In genomic region chr15:90187257-90187868, GRCh38 we compare ENCODE assay signal across 13 cellular contexts. TPM values are rescaled to one million over a fixed set of nuclear protein-coding genes. Genes with fewer than 3 reads are reported as not detected.
A peak's percentile ranks its signal among the peaks of the same experiment; 100 is the strongest.
DNase-seq lines count a peak whose midpoint lies in the region; ATAC-seq, FAIRE-seq and TF ChIP-seq lines count a peak whose summit lies in the region.
"Had no signal": no experiment of that assay in that cellular context is flagged by ENCODE, and none has a peak within 500 bp of the region (broad histone marks: within the 10 kb centered on the region; RNA-seq: fewer than 3 reads in every experiment).

No MANE protein-coding gene starts in this region.

- WGBS in prostate gland, result 49% methylated on average over 8 of the region's 8 CpGs

- TF ChIP-seq CTCF in RWPE2 (IDR thresholded peaks at IDR 0.05; ENCODE audit: poor library complexity, severe bottlenecking), result no peak
- no peak for TF ChIP-seq CTCF in epithelial cell of proximal tubule (conservative IDR thresholded peaks at IDR 0.05; ENCODE audit: low read depth, low read length)
- TF ChIP-seq CTCF in prostate gland (IDR thresholded peaks at IDR 0.05), result no peak
- no peak for TF ChIP-seq CTCF in kidney (IDR thresholded peaks at IDR 0.05; ENCODE audit: borderline replicate concordance, extremely low read depth, insufficient read depth)

- no peak for TF ChIP-seq POLR2A in prostate gland (IDR thresholded peaks at IDR 0.05)

- peaks cover 6% of the 10 kb centered on the region for H3K36me3 Mint-ChIP-seq in activated CD4-positive, alpha-beta memory T cell treated with anti-CD3 and anti-CD28 coated beads, Interleukin-2, amount 10 ng/mL, durations not matched to agents 7 days and 5 days (ENCODE audit: low read depth)
- H3K36me3 Mint-ChIP-seq in activated naive CD4-positive, alpha-beta T cell treated with anti-CD3 and anti-CD28 coated beads, Interleukin-2, amount 50 U/mL, for 72 hours, result no peaks in the 10 kb centered on the region

- intact Hi-C loops in prostate gland (cut with DNase I), result no loop called here
- intact Hi-C loops in kidney (cut with DNase I), result no loop called here

- no peak overlapping the region for H3K4me3 Mint-ChIP-seq in activated CD4-positive, alpha-beta memory T cell treated with anti-CD3 and anti-CD28 coated beads, Interleukin-2, amount 10 ng/mL, durations not matched to agents 7 days and 5 days

- H3K4me1 ChIP-seq in BLaER1 (peaks cover 90% of the 10 kb centered on the region), RWPE2 (ENCODE audit: insufficient read depth, poor library complexity, severe bottlenecking) (peaks cover 73% of the 10 kb centered on the region), prostate gland (replicated peaks) (peaks cover 21% of the 10 kb centered on the region), kidney (ENCODE audit: control insufficient read depth in 1 of 2, insufficient read depth in 1 of 2, low read depth in 1 of 2, low read length in 2 of 2) (peaks cover 20 to 38% of the 10 kb centered on the region in 2 donors)

- FAIRE-seq in kidney (lab: Jason Lieb, UNC), result no peak
- FAIRE-seq: small intestine had no signal

- no peaks in the 10 kb centered on the region for H4K20me1 ChIP-seq in BLaER1

- POLR2A ChIA-PET in activated CD4-positive, alpha-beta memory T cell treated with anti-CD3 and anti-CD28 coated beads, Interleukin-2, amount 10 ng/mL, durations not matched to agents 7 days and 5 days (lab: Charles Lee), result interaction anchor here (4.3 kb wide), 1 partner anchor 13 kb away, joined by 20 read pairs; the partner anchor contains the start of gene SEMA4B

- no peaks in the 10 kb centered on the region for H3K27me3 ChIP-seq in BLaER1
- no peaks in the 10 kb centered on the region for H3K27me3 ChIP-seq in RWPE2 (ENCODE audit: insufficient read depth, poor library complexity, severe bottlenecking)
- H3K27me3 ChIP-seq in prostate gland (replicated peaks; ENCODE audit: insufficient read depth), result no peaks in the 10 kb centered on the region

- H3K36me3 ChIP-seq in BLaER1, result no peaks in the 10 kb centered on the region
- H3K36me3 ChIP-seq in RWPE2 (ENCODE audit: low read depth), result peaks cover 23% of the 10 kb centered on the region
- H3K36me3 ChIP-seq in prostate gland, result no peaks in the 10 kb centered on the region
- H3K36me3 ChIP-seq in kidney (ENCODE audit: control insufficient read depth in 1 of 2, insufficient read depth in 2 of 2, low read length in 2 of 2), result no peaks in the 10 kb centered on the region

- peak overlapping the region; percentile 45; the same call in 1 of the 2 replicates for H3K4me2 ChIP-seq in BLaER1

- H3K9me3 ChIP-seq in BLaER1 (no peaks in the 10 kb centered on the region), RWPE2 (ENCODE audit: severe bottlenecking) (no peaks in the 10 kb centered on the region), prostate gland (no peaks in the 10 kb centered on the region), kidney (ENCODE audit: control insufficient read depth in 1 of 2, low read length in 2 of 2) (no peaks in the 10 kb centered on the region)

- no peak for ATAC-seq in RWPE2 (ENCODE audit: low read depth)
- ATAC-seq in activated naive CD4-positive, alpha-beta T cell treated with anti-CD3 and anti-CD28 coated beads, Interleukin-2, amount 50 U/mL, for 72 hours, result no peak

- peak overlapping the region; percentile 1; the same call in 1 of the 2 replicates for H3K9ac ChIP-seq in BLaER1
- H3K9ac ChIP-seq in kidney (ENCODE audit: low read length in 2 of 2), result no peak overlapping the region

- H3K4me1 Mint-ChIP-seq in activated CD4-positive, alpha-beta memory T cell treated with anti-CD3 and anti-CD28 coated beads, Interleukin-2, amount 10 ng/mL, durations not matched to agents 7 days and 5 days, result peaks cover 46% of the 10 kb centered on the region

- peak overlapping the region; percentile 33 for H3K27ac ChIP-seq in BLaER1
- H3K27ac ChIP-seq in RWPE2 (ENCODE audit: poor library complexity, severe bottlenecking), result peak overlapping the region; percentile 91
- peak overlapping the region; percentile 63 to 99 for H3K27ac ChIP-seq in prostate gland
- H3K27ac ChIP-seq in kidney (ENCODE audit: low read depth in 2 of 2, low read length in 2 of 2), result peak overlapping the region in 1 of 2 donors; percentile 60

- no peak overlapping the region for H3K4me3 ChIP-seq in BLaER1
- no peak overlapping the region for H3K4me3 ChIP-seq in RWPE2 (ENCODE audit: severe bottlenecking)
- H3K4me3 ChIP-seq in epithelial cell of proximal tubule (ENCODE audit: low read depth, low read length), result peak overlapping the region; percentile 34
- no peak overlapping the region for H3K4me3 ChIP-seq in prostate gland
- peak overlapping the region in 1 of 2 donors; percentile 21 for H3K4me3 ChIP-seq in kidney (ENCODE audit: low read length in 2 of 2)

- H3K27ac Mint-ChIP-seq in activated CD4-positive, alpha-beta memory T cell treated with anti-CD3 and anti-CD28 coated beads, Interleukin-2, amount 10 ng/mL, durations not matched to agents 7 days and 5 days, result no peak overlapping the region
- H3K27ac Mint-ChIP-seq in activated naive CD4-positive, alpha-beta T cell treated with anti-CD3 and anti-CD28 coated beads, Interleukin-2, amount 50 U/mL, for 72 hours, result no peak overlapping the region

- CTCF ChIA-PET in activated CD4-positive, alpha-beta memory T cell treated with anti-CD3 and anti-CD28 coated beads, Interleukin-2, amount 10 ng/mL, durations not matched to agents 7 days and 5 days (lab: Charles Lee), result interaction anchor here (0.7 to 1.1 kb wide), 2 partner anchors 45 to 236 kb away, joined by 3 to 4 read pairs; no protein-coding TSS in a partner anchor

- no peaks in the 10 kb centered on the region for H3K9me3 Mint-ChIP-seq in activated CD4-positive, alpha-beta memory T cell treated with anti-CD3 and anti-CD28 coated beads, Interleukin-2, amount 10 ng/mL, durations not matched to agents 7 days and 5 days
- H3K9me3 Mint-ChIP-seq in activated naive CD4-positive, alpha-beta T cell treated with anti-CD3 and anti-CD28 coated beads, Interleukin-2, amount 50 U/mL, for 72 hours, result no peaks in the 10 kb centered on the region

- H3K27me3 Mint-ChIP-seq in activated CD4-positive, alpha-beta memory T cell treated with anti-CD3 and anti-CD28 coated beads, Interleukin-2, amount 10 ng/mL, durations not matched to agents 7 days and 5 days, result no peaks in the 10 kb centered on the region

- DNase-seq in RWPE2 (ENCODE audit: low spot score) (no peak), epithelial cell of proximal tubule (ENCODE audit: low read depth) (no peak), prostate gland (ENCODE audit: low spot score) (no peak), SK-N-DZ (ENCODE audit: low spot score) (no peak), kidney (no peak)
- DNase-seq in activated CD4-positive, alpha-beta memory T cell treated with anti-CD3 and anti-CD28 coated beads, Interleukin-2, amount 10 ng/mL, durations not matched to agents 7 days and 5 days, result no peak
- no peak for DNase-seq in activated naive CD4-positive, alpha-beta T cell treated with anti-CD3 and anti-CD28 coated beads, Interleukin-2, amount 50 U/mL, for 72 hours (ENCODE audit: low spot score in 2 of 2)
- DNase-seq: aorta, HCEC 1CT, NCI-H526, SIG-M5, small intestine had no signal

RNA-seq across cellular contexts. Expression of gene SEMA4B, which starts 13.8 kb away (rescaled TPM):
- total RNA-seq in epithelial cell of proximal tubule (75.6 and 89.6 TPM in 2 replicates), prostate gland (10 to 100 TPM; 96.1 to 99.6 TPM), kidney (190 TPM)
- polyA plus RNA-seq in SK-N-DZ (2014; cell fraction: cytosol; rRNA removed), result 6.4 and 14.3 TPM in 2 replicates
- 4.4 and 11.4 TPM in 2 replicates for polyA plus RNA-seq in SK-N-DZ (2014; cell fraction: nucleus; rRNA removed)
- total RNA-seq in activated CD4-positive, alpha-beta memory T cell treated with anti-CD3 and anti-CD28 coated beads, Interleukin-2, amount 10 ng/mL, durations not matched to agents 7 days and 5 days, result 10 to 100 TPM; 29.7 to 29.9 TPM
- 10 to 100 TPM in 1 of 2 donors, 1 to 10 TPM in 1; 8.9 to 19.1 TPM for total RNA-seq in activated naive CD4-positive, alpha-beta T cell treated with anti-CD3 and anti-CD28 coated beads, Interleukin-2, amount 50 U/mL, for 72 hours
- polyA plus RNA-seq in kidney (ENCODE audit: insufficient read depth, low read depth, low replicate concordance), result 28.7 TPM

RNA-seq across cellular contexts. Expression of gene CIB1, which starts 46.4 kb away (rescaled TPM):
- total RNA-seq in epithelial cell of proximal tubule (76.0 and 90.9 TPM in 2 replicates), prostate gland (100 to 1,000 TPM in 1 of 2 donors, 10 to 100 TPM in 1; 48.3 to 104 TPM), kidney (158 TPM)
- 5.1 and 9.0 TPM in 2 replicates for polyA plus RNA-seq in SK-N-DZ (2014; cell fraction: cytosol; rRNA removed)
- 9.1 and 10.9 TPM in 2 replicates for polyA plus RNA-seq in SK-N-DZ (2014; cell fraction: nucleus; rRNA removed)
- 100 to 1,000 TPM; 118 to 120 TPM for total RNA-seq in activated CD4-positive, alpha-beta memory T cell treated with anti-CD3 and anti-CD28 coated beads, Interleukin-2, amount 10 ng/mL, durations not matched to agents 7 days and 5 days
- total RNA-seq in activated naive CD4-positive, alpha-beta T cell treated with anti-CD3 and anti-CD28 coated beads, Interleukin-2, amount 50 U/mL, for 72 hours, result 100 to 1,000 TPM; 114 to 150 TPM
- polyA plus RNA-seq in kidney (ENCODE audit: insufficient read depth, low read depth, low replicate concordance), result 321 TPM

RNA-seq across cellular contexts. Expression of gene GDPGP1, which starts 46.6 kb away (rescaled TPM):
- 9.9 and 22.3 TPM in 2 replicates for total RNA-seq in epithelial cell of proximal tubule
- 10 to 100 TPM; 15.4 to 21.5 TPM for total RNA-seq in prostate gland
- 2.2 and 3.7 TPM in 2 replicates for polyA plus RNA-seq in SK-N-DZ (2014; cell fraction: cytosol; rRNA removed)
- polyA plus RNA-seq in SK-N-DZ (2014; cell fraction: nucleus; rRNA removed), result 1.7 and 4.8 TPM in 2 replicates
- total RNA-seq in activated CD4-positive, alpha-beta memory T cell treated with anti-CD3 and anti-CD28 coated beads, Interleukin-2, amount 10 ng/mL, durations not matched to agents 7 days and 5 days, result 10 to 100 TPM; 10.3 to 10.5 TPM
- total RNA-seq in activated naive CD4-positive, alpha-beta T cell treated with anti-CD3 and anti-CD28 coated beads, Interleukin-2, amount 50 U/mL, for 72 hours, result 1 to 10 TPM; 3.1 to 7.6 TPM
- total RNA-seq in kidney, result 15.3 TPM
- polyA plus RNA-seq in kidney (ENCODE audit: insufficient read depth, low read depth, low replicate concordance), result 4.8 TPM
